29 cellular contexts compared by ENCODE assay signal in genomic region chr17:57253307-57254065, GRCh38. TPM values are rescaled to one million over a fixed set of nuclear protein-coding genes. Genes with fewer than 3 reads are reported as not detected.
DNase-seq lines count a peak whose midpoint lies in the region; ATAC-seq, FAIRE-seq and TF ChIP-seq lines count a peak whose summit lies in the region.
"Had no signal": no experiment of that assay in that cellular context is flagged by ENCODE, and none has a peak within 500 bp of the region (broad histone marks: within the 10 kb centered on the region; RNA-seq: fewer than 3 reads in every experiment).

No MANE protein-coding gene starts in this region.

- H3K27me3 Mint-ChIP-seq in IgD-negative memory B cell (no peaks in the 10 kb centered on the region), nephron (ENCODE audit: low read depth) (peaks cover 22% of the 10 kb centered on the region)
- H3K27me3 Mint-ChIP-seq: activated CD4-positive, alpha-beta T cell treated with anti-CD3 and anti-CD28 coated beads for 36 hours; activated T-cell treated with anti-CD3 and anti-CD28 coated beads, Interleukin-2, amount 50 U/mL, for 24 hours had no signal

- peaks cover 6 to 7% of the 10 kb centered on the region in 2 experiments; a peak in 4 of 5 replicates for H3K4me1 ChIP-seq in K562 (replicated peaks in 1 of 2; ENCODE audit: control insufficient read depth in 2 of 2, insufficient read depth in 2 of 2, low read length in 2 of 2)

- no peak for TF ChIP-seq POLR2A in K562 (conservative IDR thresholded peaks at IDR 0.05)

- H3K27me3 ChIP-seq in K562 (ENCODE audit: control insufficient read depth in 2 of 2, insufficient read depth in 2 of 2, low read length in 2 of 2): no peaks in the 10 kb centered on the region
- H3K27me3 ChIP-seq in brain microvascular endothelial cell (replicated peaks): no peaks in the 10 kb centered on the region
- H3K27me3 ChIP-seq: cardiac muscle cell, esophagus muscularis mucosa, gastroesophageal sphincter, upper lobe of right lung had no signal

- FAIRE-seq in K562 (lab: Jason Lieb, UNC): peak; percentile 11

- H2AFZ ChIP-seq in K562 (ENCODE audit: low read depth, low read length): 0 out of 2 replicates have a peak overlapping the region, but pooled peaks have one; percentile 1

- no TSS peak for BruUV-seq in K562 (replicated peaks; lab: Mats Ljungman, UMichigan)

- H3K27ac Mint-ChIP-seq in IgD-negative memory B cell (peak overlapping the region in 2 of 3 donors; percentile 2 to 31), nephron (peak overlapping the region in 1 of 3 experiments; percentile 20)
- H3K27ac Mint-ChIP-seq: activated CD4-positive, alpha-beta T cell treated with anti-CD3 and anti-CD28 coated beads for 36 hours; activated T-cell treated with anti-CD3 and anti-CD28 coated beads, Interleukin-2, amount 50 U/mL, for 24 hours; endodermal cell had no signal

- H3K36me3 Mint-ChIP-seq in IgD-negative memory B cell (peaks cover under 1% of the 10 kb centered on the region), nephron (ENCODE audit: low read depth) (peaks cover 15% of the 10 kb centered on the region)

- H3K36me3 ChIP-seq in K562 (ENCODE audit: control insufficient read depth, insufficient read depth, low read length): no peaks in the 10 kb centered on the region
- H3K36me3 ChIP-seq in brain microvascular endothelial cell (replicated peaks): no peaks in the 10 kb centered on the region
- H3K36me3 ChIP-seq: cardiac muscle cell, esophagus muscularis mucosa, gastroesophageal sphincter, neutrophil, upper lobe of right lung had no signal

- H3K9me1 ChIP-seq in K562 (ENCODE audit: control insufficient read depth, insufficient read depth, low read length): no peaks in the 10 kb centered on the region

- H3K4me3 ChIP-seq in K562 (no peak overlapping the region), brain microvascular endothelial cell (ENCODE audit: low read depth, low read length) (no peak overlapping the region)
- H3K4me3 ChIP-seq: cardiac muscle cell, esophagus muscularis mucosa, gastroesophageal sphincter, smooth muscle cell, upper lobe of right lung had no signal

- POLR2A ChIA-PET in K562 (lab: Yijun Ruan, JAX): interaction anchor here (0.5 to 1.1 kb wide), 4 partner anchors 9 to 491 kb away, joined by 3 to 4 read pairs (median 3); partner anchors contain the start of gene CCDC182

- no peak overlapping the region for H3K4me2 ChIP-seq in K562 (ENCODE audit: insufficient read depth, low read length)
- H3K4me2 ChIP-seq: KMS-11, smooth muscle cell had no signal

- no peak for TF ChIP-seq RAD21 in K562 (CRISPR knock-in tag; conservative IDR thresholded peaks at IDR 0.05 in 1 of 2, IDR thresholded peaks at IDR 0.05 in 1 of 2)

- peak in 2 of 3 experiments; percentile 8 to 27 for DNase-seq in NCI-H1417 (lab: John Stamatoyannopoulos, UW)
- DNase-seq in NCI-H1417 treated with DMSO at 0.1 percent for 48 hours (lab: John Stamatoyannopoulos, UW): no peak
- no peak for DNase-seq in K562 (ENCODE audit: extremely low read depth in 1 of 4, low spot score in 3 of 4)
- no peak for DNase-seq in activated CD4-positive, alpha-beta T cell treated with anti-CD3 and anti-CD28 coated beads, Interleukin-2, amount 50 U/mL, for 1 hour
- no peak for DNase-seq in brain microvascular endothelial cell
- DNase-seq: activated CD4-positive, alpha-beta T cell treated with anti-CD3 and anti-CD28 coated beads for 36 hours; activated CD8-positive, alpha-beta memory T cell treated with anti-CD3 and anti-CD28 coated beads for 24 hours; activated gamma-delta T cell treated with Interleukin-2 at 50 U/mL for 16 hours; activated T-cell treated with anti-CD3 and anti-CD28 coated beads, Interleukin-2, amount 50 U/mL, for 24 hours; amniotic stem cell; DMS53; GDM1; GOT3; midbrain; NCI-H1694 treated with DMSO at 0.1 percent for 48 hours; NCI-H774; upper lobe of right lung had no signal

- peak overlapping the region in 1 of 4 donors; percentile 98 for H3K4me3 Mint-ChIP-seq in IgD-negative memory B cell
- peak overlapping the region; percentile 10 to 90 (median 59) for H3K4me3 Mint-ChIP-seq in nephron
- H3K4me3 Mint-ChIP-seq: activated CD4-positive, alpha-beta T cell treated with anti-CD3 and anti-CD28 coated beads for 36 hours; activated T-cell treated with anti-CD3 and anti-CD28 coated beads, Interleukin-2, amount 50 U/mL, for 24 hours; endodermal cell had no signal

- ATAC-seq in K562 (no peak), GM18868 (IDR thresholded peaks at IDR 0.05; ENCODE audit: unreplicated experiment) (no peak)
- ATAC-seq: activated CD4-positive, alpha-beta T cell treated with anti-CD3 and anti-CD28 coated beads for 36 hours; gastroesophageal sphincter; upper lobe of right lung had no signal

- in situ Hi-C loops in K562 (cut with MboI): no loop called here
- in situ Hi-C loops in brain microvascular endothelial cell (cut with HindIII; ENCODE audit: low pct_ligation_motif_present, low sequenced_read_pairs): no loop called here

- H3K9ac ChIP-seq in K562 (ENCODE audit: insufficient read depth in 1 of 2, low read depth in 2 of 2, low read length in 2 of 2): no peak overlapping the region
- H3K9ac ChIP-seq: KMS-11 had no signal

- TF ChIP-seq CTCF in K562 (IDR thresholded peaks at IDR 0.05 in 2 of 3, conservative IDR thresholded peaks at IDR 0.05 in 1 of 3; ENCODE audit: insufficient read depth in 2 of 3, low read depth in 1 of 3, low read length in 3 of 3) (no peak), nephron (IDR thresholded peaks at IDR 0.05; ENCODE audit: unreplicated experiment in 3 of 3) (no peak), brain microvascular endothelial cell (IDR thresholded peaks at IDR 0.05; ENCODE audit: low read depth, low read length, missing control alignments) (no peak)

- H3K79me2 ChIP-seq in K562 (ENCODE audit: control insufficient read depth, insufficient read depth, low read length): peaks cover 17% of the 10 kb centered on the region

- no peaks in the 10 kb centered on the region; the same call in 1 of the 2 replicates for H3K9me3 ChIP-seq in K562 (replicated peaks; ENCODE audit: control insufficient read depth, insufficient read depth, low read depth, low read length)
- H3K9me3 ChIP-seq: gastroesophageal sphincter, neutrophil, upper lobe of right lung had no signal

- 46% methylated on average over 6 of the region's 6 CpGs for WGBS in K562 (ENCODE audit: insufficient coverage, low coverage, missing lambda C conversion rate)

- intact Hi-C loops in K562 (cut with micrococcal nuclease): no loop called here

- no peaks in the 10 kb centered on the region for H4K20me1 ChIP-seq in K562 (replicated peaks; ENCODE audit: control insufficient read depth, insufficient read depth, low read length)

- CTCF ChIA-PET in K562 (lab: Yijun Ruan, JAX; ENCODE audit: low intra/inter-chr PET ratio): no interaction called here

- H3K27ac ChIP-seq in K562 (ENCODE audit: extremely low read depth, low read depth, low read length) (no peak overlapping the region), brain microvascular endothelial cell (no peak overlapping the region)
- H3K27ac ChIP-seq: 22Rv1, KMS-11, neutrophil, RWPE1, upper lobe of right lung had no signal

- H3K9me3 Mint-ChIP-seq in IgD-negative memory B cell (peaks cover 4 to 14% (median 5%) of the 10 kb centered on the region in 3 donors), nephron (peaks cover 20% of the 10 kb centered on the region)

- H3K4me1 Mint-ChIP-seq in IgD-negative memory B cell: peaks cover 9 to 21% (median 16%) of the 10 kb centered on the region in 3 donors
- H3K4me1 Mint-ChIP-seq in nephron: peaks cover 12% of the 10 kb centered on the region

- TF ChIP-seq EP300 in K562 (IDR thresholded peaks at IDR 0.05; ENCODE audit: low read length): no peak

TF ChIP-seq in K562, 482 proteins besides CTCF, POLR2A, EP300 and RAD21:
- TF ChIP-seq SP2 (IDR thresholded peaks at IDR 0.05; ENCODE audit: extremely low read depth, low read depth, low read length, poor library complexity, severe bottlenecking) (no peak), ZNF24 (IDR thresholded peaks at IDR 0.05) (peak; percentile 82), GTF2E2 (tag; IDR thresholded peaks at IDR 0.05) (no peak), SUPT5H (IDR thresholded peaks at IDR 0.05) (no peak)

RNA-seq across cellular contexts. Expression of gene MSI2, which starts 2.8 kb away (rescaled TPM):
- polyA plus RNA-seq in IgD-negative memory B cell (3.8 TPM), K562 (2011; rRNA removed) (36.8 and 48.9 TPM in 2 replicates), K562 (2014; fragmentation: Illumina TruSeq; extraction: Trizol) (56.3 and 66.6 TPM in 2 replicates), K562 (2014; fragmentation: Nextera tagmentation; extraction: Ambion mirVana) (1 to 10 TPM; 4.6 to 5.3 TPM), K562 (2014; rRNA removed) (30.5 and 35.5 TPM in 2 replicates)
- total RNA-seq in K562 (2011; cell fraction: chromatin; rRNA removed; ENCODE audit: low replicate concordance): 290 and 357 TPM in 2 replicates
- 109 and 121 TPM in 2 replicates for total RNA-seq in K562 (2011; cell fraction: nucleolus; rRNA removed)
- 200 and 269 TPM in 2 replicates for total RNA-seq in K562 (2011; cell fraction: nucleoplasm; rRNA removed)
- total RNA-seq in K562 (2014; rRNA removed) (29.7 and 51.4 TPM in 2 replicates), K562 (2014; rRNA removed; fragmentation: Illumina TruSeq; extraction: Trizol) (42.4 and 50.3 TPM in 2 replicates), K562 (2015; rRNA removed; fragmentation: Illumina TruSeq; extraction: Trizol) (45.2 and 50.9 TPM in 2 replicates), K562 (2021) (60.4 and 61.8 TPM in 2 replicates)
- 25.6 and 43.5 TPM in 2 replicates for polyA plus RNA-seq in K562 (2011; cell fraction: cytosol; rRNA removed)
- polyA plus RNA-seq in K562 (2011; cell fraction: nucleus; rRNA removed): 61.4 and 77.7 TPM in 2 replicates
- polyA plus RNA-seq in K562 (2012): 37.7 and 43.6 TPM in 2 replicates
- 72.6 and 78.9 TPM in 2 replicates for polyA minus RNA-seq in K562 (2011; rRNA and poly(A)+ RNA removed)
- polyA minus RNA-seq in K562 (2011; cell fraction: cytosol; rRNA and poly(A)+ RNA removed): 32.4 and 39.6 TPM in 2 replicates
- 38.9 and 58.1 TPM in 2 replicates for polyA minus RNA-seq in K562 (2011; cell fraction: nucleus; rRNA and poly(A)+ RNA removed)

Comparison
In these comparisons a context has a peak if more than half of its experiments do, and no peak if none do; other contexts are left out.
1. DNase-seq: peak in NCI-H1417 (2 of 3); none in NCI-H1417 treated with DMSO at 0.1 percent for 48 hours (single experiment), K562 (0 of 4), activated CD4-positive, alpha-beta T cell treated with anti-CD3 and anti-CD28 coated beads, Interleukin-2, amount 50 U/mL, for 1 hour (single experiment) and brain microvascular endothelial cell (single experiment).